ENCODE assay signal across 18 cellular contexts in the genomic region with DNA sequence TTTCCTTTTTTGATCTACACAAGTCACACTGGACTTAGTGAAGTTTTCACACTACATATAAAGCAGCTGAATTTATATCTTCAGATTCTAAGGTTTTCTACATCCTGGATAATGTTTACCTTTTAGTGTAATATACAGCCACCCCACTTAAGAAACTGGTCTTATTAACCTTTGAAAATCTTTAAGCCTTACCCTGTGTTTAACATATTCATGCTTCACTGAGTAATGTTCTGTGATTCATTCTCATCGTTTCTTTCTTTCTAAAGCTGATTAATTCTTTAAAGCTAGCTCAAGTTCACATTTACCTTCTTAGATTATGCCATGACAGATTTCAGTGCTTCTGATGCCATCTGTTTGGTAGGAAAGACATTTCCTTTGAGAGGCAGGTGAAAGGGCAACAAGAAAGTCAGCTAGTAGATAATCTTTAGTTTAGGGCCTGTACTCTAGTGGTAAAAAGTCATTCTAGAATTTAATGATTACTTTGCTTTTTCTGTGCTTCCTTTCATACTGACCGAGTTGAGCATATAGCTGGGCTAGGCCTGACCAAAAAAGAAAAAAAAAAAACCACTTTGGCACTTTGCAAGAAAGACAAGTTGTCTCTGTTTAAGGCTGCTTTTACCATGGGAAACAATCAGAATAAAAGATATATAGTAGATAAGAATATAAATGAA.
DNase-seq lines count a peak whose midpoint lies in the region; ATAC-seq, FAIRE-seq and TF ChIP-seq lines count a peak whose summit lies in the region.
"Had no signal": no experiment of that assay in that cellular context is flagged by ENCODE, and none has a peak within 500 bp of the region (broad histone marks: within the 10 kb centered on the region; RNA-seq: fewer than 3 reads in every experiment).

No MANE protein-coding gene starts in this region.

- H3F3A ChIP-seq in neural cell (ENCODE audit: insufficient read depth, low read length, poor library complexity, severe bottlenecking) = peaks cover 3% of the 10 kb centered on the region

- no peaks in the 10 kb centered on the region for H3K36me3 Mint-ChIP-seq in astrocyte (ENCODE audit: low read depth, unreplicated experiment)
- H3K36me3 Mint-ChIP-seq: activated naive CD4-positive, alpha-beta T cell treated with anti-CD3 and anti-CD28 coated beads, Interleukin-2, amount 10 ng/mL, durations not matched to agents 7 days and 5 days had no signal

- H3K27ac ChIP-seq in astrocyte (ENCODE audit: low read depth, low read length) = peak overlapping the region; percentile 36
- H3K27ac ChIP-seq in neural cell (ENCODE audit: low read length) = peak overlapping the region; percentile 19
- no peak overlapping the region for H3K27ac ChIP-seq in prostate gland
- H3K27ac ChIP-seq: SJCRH30 had no signal

- no peak overlapping the region for H3K9ac ChIP-seq in astrocyte (ENCODE audit: low read length)
- H3K9ac ChIP-seq in neural cell (ENCODE audit: low read length) = no peak overlapping the region

- H3K79me2 ChIP-seq in astrocyte (ENCODE audit: insufficient read depth, low read length) (no peaks in the 10 kb centered on the region), neural cell (replicated peaks; ENCODE audit: insufficient read depth, low read length) (no peaks in the 10 kb centered on the region)

- H3K9me3 Mint-ChIP-seq in astrocyte (ENCODE audit: unreplicated experiment) = no peaks in the 10 kb centered on the region

- TF ChIP-seq EP300 in neural cell (conservative IDR thresholded peaks at IDR 0.05; ENCODE audit: poor library complexity, severe bottlenecking) = no peak

- H3K27me3 Mint-ChIP-seq in astrocyte (ENCODE audit: low read depth, unreplicated experiment) = no peaks in the 10 kb centered on the region
- H3K27me3 Mint-ChIP-seq: activated naive CD4-positive, alpha-beta T cell treated with anti-CD3 and anti-CD28 coated beads, Interleukin-2, amount 10 ng/mL, durations not matched to agents 7 days and 5 days; CD8-positive, alpha-beta memory T cell; naive B cell; stimulated activated naive CD8-positive, alpha-beta T cell treated with anti-CD3 and anti-CD28 coated beads, Interleukin-15, Interleukin-2, amounts not matched to agents 100 ng/mL and 50 ng/mL, for 24 hours had no signal

- no peak overlapping the region for H3K4me3 ChIP-seq in astrocyte (ENCODE audit: insufficient read depth, low read depth, low read length)
- peak overlapping the region; percentile 18 for H3K4me3 ChIP-seq in neural cell (ENCODE audit: low read length)
- no peak overlapping the region for H3K4me3 ChIP-seq in prostate gland
- H3K4me3 ChIP-seq: SJCRH30 had no signal

- H3K27me3 ChIP-seq in astrocyte (ENCODE audit: insufficient read depth, low read length) (no peaks in the 10 kb centered on the region), neural cell (ENCODE audit: insufficient read depth, low read depth, low read length) (no peaks in the 10 kb centered on the region), prostate gland (replicated peaks; ENCODE audit: insufficient read depth) (no peaks in the 10 kb centered on the region)
- H3K27me3 ChIP-seq: SJCRH30 had no signal

- ATAC-seq in GM19324 (IDR thresholded peaks at IDR 0.05; ENCODE audit: low FRiP score, unreplicated experiment) = peak; percentile 50
- peak; percentile 71 for ATAC-seq in HG03196 (IDR thresholded peaks at IDR 0.05; ENCODE audit: unreplicated experiment)
- ATAC-seq in sciatic nerve = no peak

- TF ChIP-seq CTCF in astrocyte (IDR thresholded peaks at IDR 0.05; ENCODE audit: insufficient read depth, low read depth, low read length) (no peak), neural cell (IDR thresholded peaks at IDR 0.05; ENCODE audit: poor library complexity, severe bottlenecking) (no peak), prostate gland (IDR thresholded peaks at IDR 0.05) (no peak)

- no peak for FAIRE-seq in astrocyte (lab: Jason Lieb, UNC)
- FAIRE-seq: GM12892, H54 had no signal

- H3K4me2 ChIP-seq in astrocyte (ENCODE audit: low read length) (peak overlapping the region; percentile 47), neural cell (ENCODE audit: low read length) (no peak overlapping the region)

- no peaks in the 10 kb centered on the region for H4K20me1 ChIP-seq in astrocyte (ENCODE audit: insufficient read depth, low read length)
- H4K20me1 ChIP-seq in neural cell (ENCODE audit: insufficient read depth) = no peaks in the 10 kb centered on the region

- intact Hi-C loops in prostate gland (cut with DNase I) (no loop called here), sciatic nerve (cut with DNase I) (loop anchor here (5.0 kb wide), 1 partner anchor 689 kb away; no protein-coding TSS in a partner anchor)

- peak; percentile 64 for DNase-seq in astrocyte (ENCODE audit: low read depth)
- DNase-seq in SHP77 (lab: John Stamatoyannopoulos, UW) = no peak
- DNase-seq in prostate gland (ENCODE audit: low spot score) = no peak
- no peak for DNase-seq in sciatic nerve (ENCODE audit: low spot score)
- no peak for DNase-seq in SW 1271 (lab: John Stamatoyannopoulos, UW)
- DNase-seq: activated CD4-positive, alpha-beta T cell treated with anti-CD3 and anti-CD28 coated beads for 48 hours; activated naive CD4-positive, alpha-beta T cell treated with anti-CD3 and anti-CD28 coated beads, Interleukin-2, amount 10 ng/mL, durations not matched to agents 7 days and 5 days; CD8-positive, alpha-beta memory T cell; naive B cell; NCI-H1417 treated with DMSO at 0.1 percent for 48 hours; SJCRH30; stimulated activated CD4-positive, alpha-beta T cell treated with anti-CD3 and anti-CD28 coated beads, Interleukin-1b, Interleukin-23, amount 100 ng/mL, for 48 hours had no signal

- H3K36me3 ChIP-seq in astrocyte (ENCODE audit: insufficient read depth, low read length) (no peaks in the 10 kb centered on the region), neural cell (ENCODE audit: insufficient read depth, low read length) (no peaks in the 10 kb centered on the region), prostate gland (no peaks in the 10 kb centered on the region)
- H3K36me3 ChIP-seq: SJCRH30 had no signal

- H3K27ac Mint-ChIP-seq in astrocyte (ENCODE audit: unreplicated experiment) = peak overlapping the region; percentile 75
- H3K27ac Mint-ChIP-seq: activated naive CD4-positive, alpha-beta T cell treated with anti-CD3 and anti-CD28 coated beads, Interleukin-2, amount 10 ng/mL, durations not matched to agents 7 days and 5 days; naive B cell; stimulated activated naive CD8-positive, alpha-beta T cell treated with anti-CD3 and anti-CD28 coated beads, Interleukin-15, Interleukin-2, amounts not matched to agents 100 ng/mL and 50 ng/mL, for 24 hours had no signal

- WGBS in prostate gland = 56% methylated on average over 2 of the region's 2 CpGs

- no peaks in the 10 kb centered on the region for H3K9me3 ChIP-seq in astrocyte (ENCODE audit: insufficient read depth, low read depth, low read length)
- no peaks in the 10 kb centered on the region for H3K9me3 ChIP-seq in neural cell (ENCODE audit: low read length)
- no peaks in the 10 kb centered on the region for H3K9me3 ChIP-seq in prostate gland
- H3K9me3 ChIP-seq: SJCRH30 had no signal

- H2AFZ ChIP-seq in astrocyte (ENCODE audit: low read depth, low read length) = peak overlapping the region; percentile 59
- no peak overlapping the region for H2AFZ ChIP-seq in neural cell (ENCODE audit: low read depth, low read length)

- TF ChIP-seq POLR2A in prostate gland (IDR thresholded peaks at IDR 0.05) = no peak

- H3K9me2 ChIP-seq in neural cell (ENCODE audit: insufficient read depth, low read length) = no peaks in the 10 kb centered on the region

- H3K4me1 Mint-ChIP-seq in astrocyte (ENCODE audit: low read depth, unreplicated experiment) = peaks cover 28% of the 10 kb centered on the region
- H3K4me1 Mint-ChIP-seq: activated naive CD4-positive, alpha-beta T cell treated with anti-CD3 and anti-CD28 coated beads, Interleukin-2, amount 10 ng/mL, durations not matched to agents 7 days and 5 days; CD8-positive, alpha-beta memory T cell had no signal

- no peaks in the 10 kb centered on the region for H3K4me1 ChIP-seq in astrocyte (ENCODE audit: insufficient read depth, low read length)
- no peaks in the 10 kb centered on the region for H3K4me1 ChIP-seq in prostate gland (replicated peaks)
- H3K4me1 ChIP-seq: SJCRH30 had no signal

- no peak overlapping the region for H3K4me3 Mint-ChIP-seq in astrocyte (ENCODE audit: unreplicated experiment)
- H3K4me3 Mint-ChIP-seq: activated naive CD4-positive, alpha-beta T cell treated with anti-CD3 and anti-CD28 coated beads, Interleukin-2, amount 10 ng/mL, durations not matched to agents 7 days and 5 days; CD8-positive, alpha-beta memory T cell; naive B cell; stimulated activated naive CD8-positive, alpha-beta T cell treated with anti-CD3 and anti-CD28 coated beads, Interleukin-15, Interleukin-2, amounts not matched to agents 100 ng/mL and 50 ng/mL, for 24 hours had no signal

- TF ChIP-seq RAD21 in neural cell (conservative IDR thresholded peaks at IDR 0.05) = no peak

TF ChIP-seq in neural cell, 6 proteins besides CTCF, POLR2A, EP300 and RAD21 (continues in another document):
- TF ChIP-seq MXI1 (conservative IDR thresholded peaks at IDR 0.05; ENCODE audit: poor library complexity, severe bottlenecking) = no peak
- TF ChIP-seq SMC3 (conservative IDR thresholded peaks at IDR 0.05; ENCODE audit: poor library complexity) = no peak
- TF ChIP-seq TAF1 (IDR thresholded peaks at IDR 0.05; ENCODE audit: low read depth) = no peak
- no peak for TF ChIP-seq POLR2AphosphoS5 (IDR thresholded peaks at IDR 0.05)
- no peak for TF ChIP-seq REST (IDR thresholded peaks at IDR 0.05; ENCODE audit: borderline replicate concordance)

Comparison
In these comparisons a context has a peak if more than half of its experiments do, and no peak if none do; other contexts are left out.
1. H3K27ac ChIP-seq: peak in astrocyte (single experiment) and neural cell (single experiment); none in prostate gland (0 of 2).